1 cellular context compared by ENCODE assay signal in genomic region chr7:128792471-128793183, GRCh38.
A peak's percentile ranks its signal among the peaks of the same experiment; 100 is the strongest.
TF ChIP-seq lines count a peak whose summit lies in the region.

No MANE protein-coding gene starts in this region.

TF ChIP-seq in HepG2, 621 proteins besides CTCF, POLR2A, EP300 and RAD21:
- peak; percentile 97 for TF ChIP-seq MNT (IDR thresholded peaks at IDR 0.05)
- no peak for TF ChIP-seq GPN1 (CRISPR knock-in tag; IDR thresholded peaks at IDR 0.05; ENCODE audit: borderline replicate concordance)
